In genomic region chr2:112705576-112705975, GRCh38 we compare ENCODE assay signal across 26 cellular contexts. TPM values are rescaled to one million over a fixed set of nuclear protein-coding genes. Genes with fewer than 3 reads are reported as not detected.
DNase-seq lines count a peak whose midpoint lies in the region; ATAC-seq lines count a peak whose summit lies in the region.
"Had no signal": no experiment of that assay in that cellular context is flagged by ENCODE, and none has a peak within 500 bp of the region (broad histone marks: within the 10 kb centered on the region; RNA-seq: fewer than 3 reads in every experiment).

No MANE protein-coding gene starts in this region.

- no peak overlapping the region for H3K27ac Mint-ChIP-seq in activated CD4-positive, alpha-beta T cell treated with anti-CD3 and anti-CD28 coated beads, Interleukin-2, amount 10 ng/mL, durations not matched to agents 24 days and 14 days
- H3K27ac Mint-ChIP-seq in activated CD8-positive, alpha-beta memory T cell treated with anti-CD3 and anti-CD28 coated beads, Interleukin-2, amount 10 ng/mL, durations not matched to agents 7 days and 5 days = peak overlapping the region; percentile 84
- H3K27ac Mint-ChIP-seq in stimulated activated effector memory CD8-positive, alpha-beta T cell treated with anti-CD3 and anti-CD28 coated beads, Interleukin-12 subunit alpha, Interleukin-12 subunit beta, amount 100 ng/mL, for 72 hours = no peak overlapping the region
- H3K27ac Mint-ChIP-seq: activated naive CD4-positive, alpha-beta T cell treated with anti-CD3 and anti-CD28 coated beads, Interleukin-2, amount 50 U/mL, for 72 hours; CD4-positive, CD25-positive, alpha-beta regulatory T cell had no signal

- peaks cover 4% of the 10 kb centered on the region for H3K36me3 Mint-ChIP-seq in activated CD4-positive, alpha-beta T cell treated with anti-CD3 and anti-CD28 coated beads, Interleukin-2, amount 10 ng/mL, durations not matched to agents 24 days and 14 days (ENCODE audit: low read depth)
- peaks cover 2% of the 10 kb centered on the region for H3K36me3 Mint-ChIP-seq in activated CD8-positive, alpha-beta memory T cell treated with anti-CD3 and anti-CD28 coated beads, Interleukin-2, amount 10 ng/mL, durations not matched to agents 7 days and 5 days
- H3K36me3 Mint-ChIP-seq in stimulated activated effector memory CD8-positive, alpha-beta T cell treated with anti-CD3 and anti-CD28 coated beads, Interleukin-12 subunit alpha, Interleukin-12 subunit beta, amount 100 ng/mL, for 72 hours = no peaks in the 10 kb centered on the region
- H3K36me3 Mint-ChIP-seq: activated naive CD4-positive, alpha-beta T cell treated with anti-CD3 and anti-CD28 coated beads, Interleukin-2, amount 50 U/mL, for 72 hours; CD4-positive, CD25-positive, alpha-beta regulatory T cell had no signal

- H3K9me3 Mint-ChIP-seq in activated CD4-positive, alpha-beta T cell treated with anti-CD3 and anti-CD28 coated beads, Interleukin-2, amount 10 ng/mL, durations not matched to agents 24 days and 14 days = no peaks in the 10 kb centered on the region
- no peaks in the 10 kb centered on the region for H3K9me3 Mint-ChIP-seq in activated CD8-positive, alpha-beta memory T cell treated with anti-CD3 and anti-CD28 coated beads, Interleukin-2, amount 10 ng/mL, durations not matched to agents 7 days and 5 days (ENCODE audit: low read depth)
- no peaks in the 10 kb centered on the region for H3K9me3 Mint-ChIP-seq in stimulated activated effector memory CD8-positive, alpha-beta T cell treated with anti-CD3 and anti-CD28 coated beads, Interleukin-12 subunit alpha, Interleukin-12 subunit beta, amount 100 ng/mL, for 72 hours
- H3K9me3 Mint-ChIP-seq: activated CD4-positive, alpha-beta T cell treated with anti-CD3 and anti-CD28 coated beads, Interleukin-2, amount 10 ng/mL, durations not matched to agents 7 days and 5 days; activated naive CD4-positive, alpha-beta T cell treated with anti-CD3 and anti-CD28 coated beads, Interleukin-2, amount 50 U/mL, for 72 hours; activated T-cell treated with anti-CD3 and anti-CD28 coated beads, Interleukin-2, amount 50 U/mL, for 4 hours; CD4-positive, CD25-positive, alpha-beta regulatory T cell had no signal

- H3K27me3 Mint-ChIP-seq in activated CD4-positive, alpha-beta T cell treated with anti-CD3 and anti-CD28 coated beads, Interleukin-2, amount 10 ng/mL, durations not matched to agents 24 days and 14 days = no peaks in the 10 kb centered on the region
- peaks cover 3% of the 10 kb centered on the region for H3K27me3 Mint-ChIP-seq in activated CD8-positive, alpha-beta memory T cell treated with anti-CD3 and anti-CD28 coated beads, Interleukin-2, amount 10 ng/mL, durations not matched to agents 7 days and 5 days

- peaks cover 44% of the 10 kb centered on the region for H3K4me1 Mint-ChIP-seq in activated CD4-positive, alpha-beta T cell treated with anti-CD3 and anti-CD28 coated beads, Interleukin-2, amount 10 ng/mL, durations not matched to agents 24 days and 14 days
- peaks cover 63% of the 10 kb centered on the region for H3K4me1 Mint-ChIP-seq in activated CD8-positive, alpha-beta memory T cell treated with anti-CD3 and anti-CD28 coated beads, Interleukin-2, amount 10 ng/mL, durations not matched to agents 7 days and 5 days
- peaks cover 59% of the 10 kb centered on the region for H3K4me1 Mint-ChIP-seq in stimulated activated effector memory CD8-positive, alpha-beta T cell treated with anti-CD3 and anti-CD28 coated beads, Interleukin-12 subunit alpha, Interleukin-12 subunit beta, amount 100 ng/mL, for 72 hours

- peak; percentile 4 for ATAC-seq in GM18498 (IDR thresholded peaks at IDR 0.05; ENCODE audit: unreplicated experiment)
- no peak for ATAC-seq in activated CD8-positive, alpha-beta memory T cell treated with anti-CD3 and anti-CD28 coated beads, Interleukin-2, amount 10 ng/mL, durations not matched to agents 7 days and 5 days
- no peak for ATAC-seq in stimulated activated effector memory CD8-positive, alpha-beta T cell treated with anti-CD3 and anti-CD28 coated beads, Interleukin-12 subunit alpha, Interleukin-12 subunit beta, amount 100 ng/mL, for 72 hours
- ATAC-seq: A549, esophagus mucosa, gastrocnemius medialis had no signal

- no peak for DNase-seq in activated CD4-positive, alpha-beta T cell treated with anti-CD3 and anti-CD28 coated beads, Interleukin-2, amount 10 ng/mL, durations not matched to agents 24 days and 14 days
- DNase-seq in activated CD4-positive, alpha-beta T cell treated with anti-CD3 and anti-CD28 coated beads for 1 hour = no peak
- DNase-seq in activated CD8-positive, alpha-beta memory T cell treated with anti-CD3 and anti-CD28 coated beads, Interleukin-2, amount 10 ng/mL, durations not matched to agents 7 days and 5 days = peak; percentile 39
- DNase-seq in mesenteric fat pad (ENCODE audit: low spot score) (peak; percentile 55), ecto neural progenitor cell (ENCODE audit: low spot score) (no peak)
- DNase-seq in stimulated activated naive CD4-positive, alpha-beta T cell (lab: John Stamatoyannopoulos, UW) = no peak
- no peak for DNase-seq in stimulated activated effector memory CD8-positive, alpha-beta T cell treated with anti-CD3 and anti-CD28 coated beads, Interleukin-12 subunit alpha, Interleukin-12 subunit beta, amount 100 ng/mL, for 72 hours (ENCODE audit: low spot score in 2 of 2)
- DNase-seq: activated T-cell treated with anti-CD3 and anti-CD28 coated beads, Interleukin-2, amount 50 U/mL, for 4 hours; DMS53; gastrocnemius medialis; H7; Karpas-422; NCI-H1048; NCI-H2029; stimulated activated CD4-positive, alpha-beta T cell treated with anti-CD3 and anti-CD28 coated beads, Interleukin-4, amount 100 ng/mL, for 4 hours had no signal

- CTCF ChIA-PET in activated CD8-positive, alpha-beta memory T cell treated with anti-CD3 and anti-CD28 coated beads, Interleukin-2, amount 10 ng/mL, durations not matched to agents 7 days and 5 days (lab: Charles Lee) = interaction anchor here (0.5 to 6.3 kb wide), 11 partner anchors 14 to 105 kb away, joined by 3 to 66 read pairs (median 6); no protein-coding TSS in a partner anchor

- peak overlapping the region; percentile 74 for H3K4me3 Mint-ChIP-seq in activated CD4-positive, alpha-beta T cell treated with anti-CD3 and anti-CD28 coated beads, Interleukin-2, amount 10 ng/mL, durations not matched to agents 24 days and 14 days
- H3K4me3 Mint-ChIP-seq in activated CD8-positive, alpha-beta memory T cell treated with anti-CD3 and anti-CD28 coated beads, Interleukin-2, amount 10 ng/mL, durations not matched to agents 7 days and 5 days = no peak overlapping the region
- H3K4me3 Mint-ChIP-seq in stimulated activated effector memory CD8-positive, alpha-beta T cell treated with anti-CD3 and anti-CD28 coated beads, Interleukin-12 subunit alpha, Interleukin-12 subunit beta, amount 100 ng/mL, for 72 hours = no peak overlapping the region
- H3K4me3 Mint-ChIP-seq: CD4-positive, CD25-positive, alpha-beta regulatory T cell had no signal

- intact Hi-C loops in activated CD4-positive, alpha-beta T cell treated with anti-CD3 and anti-CD28 coated beads, Interleukin-2, amount 10 ng/mL, durations not matched to agents 24 days and 14 days (cut with micrococcal nuclease) = no loop called here

RNA-seq across cellular contexts. Expression of gene NT5DC4, which starts 15.2 kb away (rescaled TPM):
- 0.24 TPM in 1 of 2 replicates, not detected in the other for total RNA-seq in activated CD4-positive, alpha-beta T cell treated with anti-CD3 and anti-CD28 coated beads, Interleukin-2, amount 10 ng/mL, durations not matched to agents 24 days and 14 days
- total RNA-seq in activated CD8-positive, alpha-beta memory T cell treated with anti-CD3 and anti-CD28 coated beads, Interleukin-2, amount 10 ng/mL, durations not matched to agents 7 days and 5 days = not detected
- not detected for total RNA-seq in mesenteric fat pad
- total RNA-seq: activated CD4-positive, alpha-beta T cell treated with anti-CD3 and anti-CD28 coated beads, Interleukin-2, amount 10 ng/mL, durations not matched to agents 7 days and 5 days; activated naive CD4-positive, alpha-beta T cell treated with anti-CD3 and anti-CD28 coated beads, Interleukin-2, amount 50 U/mL, for 72 hours; activated T-cell treated with anti-CD3 and anti-CD28 coated beads, Interleukin-2, amount 50 U/mL, for 4 hours; CD4-positive, CD25-positive, alpha-beta regulatory T cell; cerebellum; esophagus mucosa; gastrocnemius medialis; H7; NCI-H460; pulmonary artery endothelial cell; subcutaneous adipose tissue; vagina had no signal

RNA-seq across cellular contexts. Expression of gene CKAP2L, which starts 58.8 kb away (rescaled TPM):
- 17.8 and 17.9 TPM in 2 replicates for total RNA-seq in activated CD4-positive, alpha-beta T cell treated with anti-CD3 and anti-CD28 coated beads, Interleukin-2, amount 10 ng/mL, durations not matched to agents 24 days and 14 days
- total RNA-seq in activated CD8-positive, alpha-beta memory T cell treated with anti-CD3 and anti-CD28 coated beads, Interleukin-2, amount 10 ng/mL, durations not matched to agents 7 days and 5 days = 10 to 100 TPM; 62.2 to 68.8 TPM
- total RNA-seq in mesenteric fat pad = not detected

RNA-seq across cellular contexts. Expression of gene SLC20A1, which starts 59.8 kb away (rescaled TPM):
- 180 and 182 TPM in 2 replicates for total RNA-seq in activated CD4-positive, alpha-beta T cell treated with anti-CD3 and anti-CD28 coated beads, Interleukin-2, amount 10 ng/mL, durations not matched to agents 24 days and 14 days
- 100 to 1,000 TPM; 134 to 146 TPM for total RNA-seq in activated CD8-positive, alpha-beta memory T cell treated with anti-CD3 and anti-CD28 coated beads, Interleukin-2, amount 10 ng/mL, durations not matched to agents 7 days and 5 days
- 46.5 TPM for total RNA-seq in mesenteric fat pad

Comparison
In these comparisons a context has a peak if more than half of its experiments do, and no peak if none do; other contexts are left out.
1. DNase-seq: peak in activated CD8-positive, alpha-beta memory T cell treated with anti-CD3 and anti-CD28 coated beads, Interleukin-2, amount 10 ng/mL, durations not matched to agents 7 days and 5 days (single experiment) and mesenteric fat pad (single experiment); none in activated CD4-positive, alpha-beta T cell treated with anti-CD3 and anti-CD28 coated beads, Interleukin-2, amount 10 ng/mL, durations not matched to agents 24 days and 14 days (single experiment), activated CD4-positive, alpha-beta T cell treated with anti-CD3 and anti-CD28 coated beads for 1 hour (single experiment), stimulated activated naive CD4-positive, alpha-beta T cell (0 of 6), ecto neural progenitor cell (single experiment) and stimulated activated effector memory CD8-positive, alpha-beta T cell treated with anti-CD3 and anti-CD28 coated beads, Interleukin-12 subunit alpha, Interleukin-12 subunit beta, amount 100 ng/mL, for 72 hours (0 of 2).
2. RNA of gene CKAP2L, which starts 58.8 kb away (total RNA-seq): 62.2 to 68.8 TPM in activated CD8-positive, alpha-beta memory T cell treated with anti-CD3 and anti-CD28 coated beads, Interleukin-2, amount 10 ng/mL, durations not matched to agents 7 days and 5 days and 17.8 to 17.9 TPM in activated CD4-positive, alpha-beta T cell treated with anti-CD3 and anti-CD28 coated beads, Interleukin-2, amount 10 ng/mL, durations not matched to agents 24 days and 14 days; not detected in mesenteric fat pad (single experiment); every median in the first group is over 10 times any median in the second.